In the genomic region with DNA sequence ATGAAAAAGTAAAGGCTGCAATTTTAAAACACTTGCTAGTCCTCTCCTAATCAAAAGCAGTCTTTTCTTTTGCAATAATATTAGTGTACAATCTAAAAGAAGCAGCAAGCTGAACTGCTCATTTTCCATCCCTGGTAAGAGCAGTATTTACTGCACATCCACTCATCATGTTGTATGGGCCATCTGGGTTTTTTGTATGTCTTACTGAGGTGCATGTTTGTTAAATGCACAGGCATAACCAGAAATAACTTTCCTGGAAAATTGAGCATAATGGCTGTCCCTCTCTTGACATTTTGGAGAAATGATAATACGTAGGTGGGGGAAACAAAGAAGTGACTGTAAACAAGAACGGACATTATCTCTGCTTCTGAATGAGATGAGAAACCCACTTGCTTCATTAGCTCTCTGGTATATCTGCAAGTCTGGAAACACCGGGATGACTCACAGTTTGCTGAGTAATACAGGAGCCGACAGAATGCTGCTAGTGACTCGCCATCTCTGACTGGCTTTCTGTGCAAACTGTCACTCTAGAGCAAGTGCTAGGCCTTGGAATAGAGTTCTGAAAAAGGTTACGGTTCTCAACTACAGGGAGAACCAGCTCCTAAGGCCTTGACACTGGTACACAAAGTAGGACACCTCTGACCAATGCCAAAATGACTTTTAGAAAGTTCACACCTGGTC, we compare ENCODE assay signal across 1 cellular context.
TF ChIP-seq lines count a peak whose summit lies in the region.

No MANE protein-coding gene starts in this region.

TF ChIP-seq in HEK293, 187 proteins besides CTCF, POLR2A, EP300 and RAD21 (continued from another document):
- TF ChIP-seq ZNF37A (tag by site-specific recombination; IDR thresholded peaks at IDR 0.05) (no peak), ZBTB20 (tag by site-specific recombination; IDR thresholded peaks at IDR 0.05) (no peak), GLI2 (tag by site-specific recombination; IDR thresholded peaks at IDR 0.05; ENCODE audit: borderline replicate concordance, low read depth) (no peak), WT1 (tag by site-specific recombination; IDR thresholded peaks at IDR 0.05) (no peak), ZNF600 (tag by site-specific recombination; IDR thresholded peaks at IDR 0.05) (peak; percentile 25; the same call in 1 of the 2 replicates), BCL11A (tag by site-specific recombination; IDR thresholded peaks at IDR 0.05; ENCODE audit: low read depth) (no peak), GLI4 (tag by site-specific recombination; IDR thresholded peaks at IDR 0.05) (no peak), ZNF184 (tag by site-specific recombination; IDR thresholded peaks at IDR 0.05) (0 out of 2 replicates have a peak, but pooled peaks have one; percentile 21), ZEB2 (tag by site-specific recombination; IDR thresholded peaks at IDR 0.05) (0 out of 2 replicates have a peak, but pooled peaks have one; percentile 19), HOXC10 (CRISPR knock-in tag; IDR thresholded peaks at IDR 0.05) (no peak), SETDB1 (IDR thresholded peaks at IDR 0.05; ENCODE audit: insufficient read length, low read length) (no peak), ZNF571 (tag by site-specific recombination; IDR thresholded peaks at IDR 0.05) (no peak), ZNF624 (tag by site-specific recombination; IDR thresholded peaks at IDR 0.05) (no peak), ZNF660 (tag by site-specific recombination; IDR thresholded peaks at IDR 0.05) (no peak), ZFP41 (tag by site-specific recombination; IDR thresholded peaks at IDR 0.05; ENCODE audit: borderline replicate concordance) (no peak), ZNF48 (tag by site-specific recombination; IDR thresholded peaks at IDR 0.05) (no peak)
- TF ChIP-seq, protein P1, sequence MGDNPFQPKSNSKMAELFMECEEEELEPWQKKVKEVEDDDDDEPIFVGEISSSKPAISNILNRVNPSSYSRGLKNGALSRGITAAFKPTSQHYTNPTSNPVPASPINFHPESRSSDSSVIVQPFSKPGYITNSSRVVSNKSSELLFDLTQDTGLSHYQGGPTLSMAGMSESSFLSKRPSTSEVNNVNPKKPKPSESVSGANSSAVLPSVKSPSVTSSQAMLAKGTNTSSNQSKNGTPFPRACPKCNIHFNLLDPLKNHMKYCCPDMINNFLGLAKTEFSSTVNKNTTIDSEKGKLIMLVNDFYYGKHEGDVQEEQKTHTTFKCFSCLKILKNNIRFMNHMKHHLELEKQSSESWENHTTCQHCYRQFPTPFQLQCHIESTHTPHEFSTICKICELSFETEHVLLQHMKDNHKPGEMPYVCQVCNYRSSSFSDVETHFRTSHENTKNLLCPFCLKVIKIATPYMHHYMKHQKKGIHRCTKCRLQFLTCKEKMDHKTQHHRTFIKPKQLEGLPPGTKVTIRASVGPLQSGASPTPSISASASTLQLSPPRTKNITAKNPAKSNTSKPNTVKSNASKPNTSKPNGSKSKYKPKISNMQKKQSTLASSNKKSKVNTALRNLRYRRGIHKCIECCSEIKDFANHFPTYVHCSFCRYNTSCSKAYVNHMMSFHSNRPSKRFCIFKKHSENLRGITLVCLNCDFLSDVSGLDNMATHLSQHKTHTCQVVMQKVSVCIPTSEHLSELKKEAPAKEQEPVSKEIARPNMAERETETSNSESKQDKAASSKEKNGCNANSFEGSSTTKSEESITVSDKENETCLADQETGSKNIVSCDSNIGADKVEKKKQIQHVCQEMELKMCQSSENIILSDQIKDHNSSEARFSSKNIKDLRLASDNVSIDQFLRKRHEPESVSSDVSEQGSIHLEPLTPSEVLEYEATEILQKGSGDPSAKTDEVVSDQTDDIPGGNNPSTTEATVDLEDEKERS (tag by site-specific recombination; IDR thresholded peaks at IDR 0.05) = no peak
